Comparison of ENCODE assay signal across 24 cellular contexts in genomic region chr11:77308838-77309237, GRCh38. TPM values are rescaled to one million over a fixed set of nuclear protein-coding genes. Genes with fewer than 3 reads are reported as not detected.
"Had no signal": no experiment of that assay in that cellular context is flagged by ENCODE, and none has a peak within 500 bp of the region (broad histone marks: within the 10 kb centered on the region; RNA-seq: fewer than 3 reads in every experiment).

No MANE protein-coding gene starts in this region.

- H3K4me1 Mint-ChIP-seq: activated CD4-positive, alpha-beta memory T cell treated with anti-CD3 and anti-CD28 coated beads, Interleukin-2, amount 10 ng/mL, durations not matched to agents 7 days and 5 days; central memory CD8-positive, alpha-beta T cell; memory B cell; nephron had no signal

- H3K27ac Mint-ChIP-seq: activated CD4-positive, alpha-beta memory T cell treated with anti-CD3 and anti-CD28 coated beads, Interleukin-2, amount 10 ng/mL, durations not matched to agents 7 days and 5 days; effector memory CD8-positive, alpha-beta T cell; memory B cell; nephron; stimulated activated naive B cell treated with anti-CD40 and anti-IgM and Interleukin-4, amounts not matched to agents 10 μg/mL and 1 μg/mL and 100 μg/mL, for 72 hours; WTC11 had no signal

- H3K4me3 ChIP-seq: colonic mucosa, dorsolateral prefrontal cortex, esophagus squamous epithelium, heart left ventricle, ovary, prostate gland, upper lobe of left lung had no signal

- H3K36me3 Mint-ChIP-seq: memory B cell; stimulated activated naive B cell treated with anti-CD40 and anti-IgM and Interleukin-4, amounts not matched to agents 10 μg/mL and 1 μg/mL and 100 μg/mL, for 72 hours; WTC11 had no signal

- H3K4me3 Mint-ChIP-seq: activated CD4-positive, alpha-beta memory T cell treated with anti-CD3 and anti-CD28 coated beads, Interleukin-2, amount 10 ng/mL, durations not matched to agents 7 days and 5 days; central memory CD8-positive, alpha-beta T cell; effector memory CD8-positive, alpha-beta T cell; memory B cell; nephron; stimulated activated naive B cell treated with anti-CD40 and anti-IgM and Interleukin-4, amounts not matched to agents 10 μg/mL and 1 μg/mL and 100 μg/mL, for 72 hours; WTC11 had no signal

- ATAC-seq: effector memory CD8-positive, alpha-beta T cell; heart left ventricle; stimulated activated naive B cell treated with anti-CD40 and anti-IgM and Interleukin-4, amounts not matched to agents 10 μg/mL and 1 μg/mL and 100 μg/mL, for 72 hours; WTC11 had no signal

- H3K9me3 Mint-ChIP-seq: activated CD4-positive, alpha-beta memory T cell treated with anti-CD3 and anti-CD28 coated beads, Interleukin-2, amount 10 ng/mL, durations not matched to agents 7 days and 5 days; central memory CD8-positive, alpha-beta T cell; effector memory CD8-positive, alpha-beta T cell; memory B cell; nephron; stimulated activated naive B cell treated with anti-CD40 and anti-IgM and Interleukin-4, amounts not matched to agents 10 μg/mL and 1 μg/mL and 100 μg/mL, for 72 hours; WTC11 had no signal

- DNase-seq: activated CD4-positive, alpha-beta memory T cell treated with anti-CD3 and anti-CD28 coated beads, Interleukin-2, amount 10 ng/mL, durations not matched to agents 7 days and 5 days; activated naive CD4-positive, alpha-beta T cell treated with Interleukin-2 at 50 U/mL for 16 hours; activated T-cell treated with anti-CD3 and anti-CD28 coated beads, Interleukin-2, amount 50 U/mL, for 1 hour; colonic mucosa; dorsolateral prefrontal cortex; effector memory CD8-positive, alpha-beta T cell; esophagus squamous epithelium; heart left ventricle; ovary; stimulated activated CD4-positive, alpha-beta T cell treated with anti-CD3 and anti-CD28 coated beads, Interleukin-2, amount 100 ng/mL, for 48 hours; stimulated activated CD8-positive, alpha-beta memory T cell treated with anti-CD3 and anti-CD28 coated beads, Interleukin-4, amount 100 ng/mL, for 48 hours; stimulated activated naive B cell treated with anti-CD40 and anti-IgM and Interleukin-4, amounts not matched to agents 10 μg/mL and 1 μg/mL and 100 μg/mL, for 72 hours; T-helper 9 cell; upper lobe of left lung had no signal

- H3K27me3 ChIP-seq: colonic mucosa, dorsolateral prefrontal cortex, esophagus squamous epithelium, heart left ventricle, neutrophil, ovary, upper lobe of left lung had no signal

- H3K27ac ChIP-seq: colonic mucosa, esophagus squamous epithelium, heart left ventricle, neutrophil, ovary, prostate gland, upper lobe of left lung had no signal

- H3K27me3 Mint-ChIP-seq: stimulated activated naive B cell treated with anti-CD40 and anti-IgM and Interleukin-4, amounts not matched to agents 10 μg/mL and 1 μg/mL and 100 μg/mL, for 72 hours had no signal

- H3K4me1 ChIP-seq: colonic mucosa, esophagus squamous epithelium, heart left ventricle, prostate gland, upper lobe of left lung had no signal

- H3K9me3 ChIP-seq: colonic mucosa, esophagus squamous epithelium, heart left ventricle, neutrophil, ovary, prostate gland, upper lobe of left lung had no signal

- H3K36me3 ChIP-seq: colonic mucosa, esophagus squamous epithelium, heart left ventricle, neutrophil, ovary, prostate gland, upper lobe of left lung had no signal

RNA-seq across cellular contexts. Expression of gene GDPD4, which starts 7.4 kb away (rescaled TPM):
- total RNA-seq: activated CD4-positive, alpha-beta memory T cell treated with anti-CD3 and anti-CD28 coated beads, Interleukin-2, amount 10 ng/mL, durations not matched to agents 7 days and 5 days; astrocyte; colonic mucosa; endothelial cell of umbilical vein; esophagus squamous epithelium; heart left ventricle; ovary; subcutaneous adipose tissue; T-helper 1 cell treated with Interleukin-12 subunit alpha and Interleukin-12 subunit beta and Interleukin-4 antibody, amounts not matched to agents 30 ng/mL and 1 ng/mL, for 36 hours; upper lobe of left lung; WTC11 had no signal
- polyA plus RNA-seq: endothelial cell of umbilical vein had no signal
